1 cellular context compared by ENCODE assay signal in genomic region chrX:71629467-71629866, GRCh38.
TF ChIP-seq lines count a peak whose summit lies in the region.

No MANE protein-coding gene starts in this region.

TF ChIP-seq in GM12878, 131 proteins besides CTCF, POLR2A, EP300 and RAD21 (continued from another document):
- no peak for TF ChIP-seq REST (IDR thresholded peaks at IDR 0.05; ENCODE audit: low read depth, low read length)
- no peak for TF ChIP-seq RELA (IDR thresholded peaks at IDR 0.05; ENCODE audit: borderline replicate concordance, partially characterized antibody)
- TF ChIP-seq BMI1 (IDR thresholded peaks at IDR 0.05; ENCODE audit: borderline replicate concordance), result no peak
- TF ChIP-seq EED (IDR thresholded peaks at IDR 0.05; ENCODE audit: low read depth), result peak; percentile 76
- TF ChIP-seq SUZ12 (IDR thresholded peaks at IDR 0.05; ENCODE audit: unreplicated experiment), result no peak
- TF ChIP-seq NR2C1 (IDR thresholded peaks at IDR 0.05), result no peak
- TF ChIP-seq IRF5 (IDR thresholded peaks at IDR 0.05; ENCODE audit: borderline replicate concordance), result no peak
- no peak for TF ChIP-seq CHD4 (IDR thresholded peaks at IDR 0.05)
- TF ChIP-seq FOS (IDR thresholded peaks at IDR 0.05; ENCODE audit: borderline replicate concordance, extremely low read depth, insufficient read length), result no peak
- no peak for TF ChIP-seq NR2F1 (conservative IDR thresholded peaks at IDR 0.05)
- TF ChIP-seq YBX1 (IDR thresholded peaks at IDR 0.05), result no peak
- peak; percentile 42 to 46; a peak in 2 of 4 replicates for TF ChIP-seq IKZF2 (IDR thresholded peaks at IDR 0.05)
- no peak for TF ChIP-seq POU2F2 (IDR thresholded peaks at IDR 0.05; ENCODE audit: borderline replicate concordance, low read depth, low read length)
- TF ChIP-seq ZBTB40 (IDR thresholded peaks at IDR 0.05; ENCODE audit: borderline replicate concordance), result no peak
- TF ChIP-seq ATF3 (IDR thresholded peaks at IDR 0.05; ENCODE audit: borderline replicate concordance, extremely low read depth, low read depth, low read length), result no peak
- no peak for TF ChIP-seq CBX5 (IDR thresholded peaks at IDR 0.05; ENCODE audit: low read depth)
- TF ChIP-seq TAF1 (IDR thresholded peaks at IDR 0.05; ENCODE audit: borderline replicate concordance, low read depth, low read length), result 0 out of 2 replicates have a peak, but pooled peaks have one; percentile 18
- TF ChIP-seq DPF2 (IDR thresholded peaks at IDR 0.05), result peak; percentile 46; the same call in 1 of the 2 replicates
- TF ChIP-seq MTA3 (IDR thresholded peaks at IDR 0.05; ENCODE audit: borderline replicate concordance, low read length), result no peak
- no peak for TF ChIP-seq PRDM15 (CRISPR knock-in tag; IDR thresholded peaks at IDR 0.05)
- peak; percentile 88 for TF ChIP-seq MEF2A (IDR thresholded peaks at IDR 0.05; ENCODE audit: insufficient read depth, low read depth, low read length)
- TF ChIP-seq POLR2AphosphoS2 (IDR thresholded peaks at IDR 0.05; ENCODE audit: low read depth, low read length), result no peak
- TF ChIP-seq SMAD5 (IDR thresholded peaks at IDR 0.05; ENCODE audit: low read depth), result no peak
- peak; percentile 74 for TF ChIP-seq SPI1 (IDR thresholded peaks at IDR 0.05; ENCODE audit: borderline replicate concordance, insufficient read depth, low read depth, low read length)
- no peak for TF ChIP-seq HDAC6 (IDR thresholded peaks at IDR 0.05; ENCODE audit: unreplicated experiment)
- no peak for TF ChIP-seq CBFB (IDR thresholded peaks at IDR 0.05; ENCODE audit: low read depth)
- TF ChIP-seq USF2 (IDR thresholded peaks at IDR 0.05; ENCODE audit: borderline replicate concordance, low read depth, low read length), result no peak
- TF ChIP-seq NFIC (IDR thresholded peaks at IDR 0.05; ENCODE audit: low read depth, low read length), result no peak
- no peak for TF ChIP-seq ATF7 (IDR thresholded peaks at IDR 0.05; ENCODE audit: low read depth)
- peak; percentile 66 for TF ChIP-seq IKZF1 (conservative IDR thresholded peaks at IDR 0.05)
TF ChIP-seq in GM12878: peak in this region for 8.
